ENCODE assay signal across 16 cellular contexts in the genomic region with DNA sequence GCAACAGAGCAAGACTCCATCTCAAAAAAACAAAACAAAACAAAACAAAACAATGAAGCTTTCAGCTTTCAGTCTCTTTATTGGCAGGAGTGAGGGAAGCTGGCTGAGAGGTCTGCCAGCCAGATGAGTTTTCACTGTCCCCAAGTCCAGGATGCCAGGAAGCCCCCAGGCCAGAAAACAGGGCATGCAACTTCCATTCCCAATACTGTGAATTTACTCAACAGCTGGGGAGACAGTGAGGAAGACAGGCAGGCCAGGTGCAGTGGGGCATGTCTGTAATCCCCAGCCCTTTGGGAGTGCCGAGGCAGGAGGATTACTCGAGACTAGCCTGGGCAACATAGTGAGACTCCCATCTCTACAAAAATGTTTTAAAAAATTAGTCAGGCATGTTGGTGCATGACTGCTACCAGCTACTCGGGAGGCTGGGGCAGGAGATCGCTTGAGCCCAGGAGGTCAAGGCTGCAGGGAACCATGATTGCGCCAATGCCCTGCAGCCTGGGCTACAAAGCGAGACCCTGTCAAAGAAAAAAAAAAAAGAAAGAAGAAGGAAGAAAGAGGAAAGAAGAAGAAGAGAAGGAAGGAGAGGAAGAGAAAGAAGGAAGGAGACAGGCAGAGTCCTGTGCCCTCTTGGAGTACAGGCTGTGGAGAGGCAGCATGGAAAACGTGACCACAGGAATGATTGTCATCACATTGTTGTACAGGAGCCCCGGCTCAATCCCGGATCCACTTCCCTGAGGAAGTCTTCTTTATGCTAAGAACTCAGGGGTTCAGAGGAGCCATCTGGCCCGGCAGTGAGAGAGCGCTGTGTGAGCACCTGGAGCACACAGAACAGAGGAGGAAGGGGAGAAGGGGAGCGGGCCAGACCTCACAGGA. TPM values are rescaled to one million over a fixed set of nuclear protein-coding genes. Genes with fewer than 3 reads are reported as not detected.
DNase-seq lines count a peak whose midpoint lies in the region; ATAC-seq, FAIRE-seq and TF ChIP-seq lines count a peak whose summit lies in the region.
"Had no signal": no experiment of that assay in that cellular context is flagged by ENCODE, and none has a peak within 500 bp of the region (broad histone marks: within the 10 kb centered on the region; RNA-seq: fewer than 3 reads in every experiment).

No MANE protein-coding gene starts in this region.

- no peak for FAIRE-seq in HepG2 (lab: Jason Lieb, UNC)

- H3K27me3 ChIP-seq in HepG2 (ENCODE audit: control insufficient read depth in 1 of 2, insufficient read depth in 2 of 2, low read length in 2 of 2) (peaks cover 2 to 9% of the 10 kb centered on the region in 2 experiments; a peak in 3 of 5 replicates), right lobe of liver (no peaks in the 10 kb centered on the region)

- no peaks in the 10 kb centered on the region for H3K79me2 ChIP-seq in HepG2 (ENCODE audit: insufficient read depth, low read length)

- in situ Hi-C loops in HepG2 (cut with HindIII; ENCODE audit: extremely low pct_ligation_motif_present, low pct_unique_long_range_greater_than_20kb): loop anchor here (5.0 kb wide), 1 partner anchor 220 kb away; no protein-coding TSS in a partner anchor

- TF ChIP-seq EP300 in HepG2 (IDR thresholded peaks at IDR 0.05; ENCODE audit: low read depth in 2 of 2, low read length in 2 of 2) (no peak), HepG2 (CRISPR knock-in tag; IDR thresholded peaks at IDR 0.05; ENCODE audit: borderline replicate concordance) (no peak)

- DNase-seq in HepG2 (ENCODE audit: low spot score) (no peak), right lobe of liver (no peak), amniotic epithelial cell (ENCODE audit: low read depth) (peak; percentile 12), 8988T (no peak)
- DNase-seq: activated CD4-positive, CD25-positive, alpha-beta regulatory T cell treated with anti-CD3 and anti-CD28 coated beads, Interleukin-2, amount 50 U/mL, for 72 hours; activated naive CD8-positive, alpha-beta T cell treated with anti-CD3 and anti-CD28 coated beads, Interleukin-2, amount 10 ng/mL, durations not matched to agents 7 days and 5 days; DMS153; left ventricle myocardium superior; NCI-H2171 had no signal

- no peak overlapping the region for H3K27ac ChIP-seq in HepG2 (ENCODE audit: extremely low read length, insufficient read depth, low read length)
- no peak overlapping the region for H3K27ac ChIP-seq in right lobe of liver
- H3K27ac ChIP-seq in mesodermal cell (ENCODE audit: low read depth, low read length, severe bottlenecking): peak overlapping the region; percentile 52
- H3K27ac ChIP-seq: neutrophil had no signal

- H3K9ac ChIP-seq in HepG2 (ENCODE audit: insufficient read depth, low read depth, low read length): peak overlapping the region; percentile 3; the same call in 1 of the 2 replicates

- no TSS peak for BruUV-seq in HepG2 (replicated peaks; lab: Mats Ljungman, UMichigan)

- intact Hi-C loops in HepG2 (cut with micrococcal nuclease; ENCODE audit: unreplicated experiment): loop anchor here (2.0 to 5.0 kb wide), 2 partner anchors 70 to 223 kb away; no protein-coding TSS in a partner anchor
- intact Hi-C loops in right lobe of liver (cut with DNase I): no loop called here

- H3K36me3 ChIP-seq in HepG2 (replicated peaks in 1 of 2; ENCODE audit: control insufficient read depth in 1 of 2, insufficient read depth in 2 of 2, low read length in 2 of 2) (no peaks in the 10 kb centered on the region), right lobe of liver (no peaks in the 10 kb centered on the region), mesodermal cell (ENCODE audit: control insufficient read depth, insufficient read depth, low read length) (no peaks in the 10 kb centered on the region)
- H3K36me3 ChIP-seq: neutrophil had no signal

- H3K4me1 ChIP-seq in HepG2 (ENCODE audit: insufficient read depth, low read length) (peaks cover 14% of the 10 kb centered on the region), right lobe of liver (no peaks in the 10 kb centered on the region), mesodermal cell (ENCODE audit: control insufficient read depth, insufficient read depth, low read length, poor library complexity, severe bottlenecking) (peaks cover 9% of the 10 kb centered on the region)

- H4K20me1 ChIP-seq in HepG2 (ENCODE audit: insufficient read depth, low read length): no peaks in the 10 kb centered on the region

- WGBS in HepG2 (ENCODE audit: low lambda C conversion rate): 31% methylated on average over 10 of the region's 12 CpGs
- 60% methylated on average over 9 of the region's 12 CpGs for WGBS in right lobe of liver (ENCODE audit: insufficient coverage, low coverage, low lambda C conversion rate, missing lambda C conversion rate)
- WGBS in mesodermal cell (ENCODE audit: insufficient coverage in 2 of 2), 2 experiments: 80 to 85% methylated on average over 9 to 12 of the region's 12 CpGs

- TF ChIP-seq POLR2A in HepG2 (IDR thresholded peaks at IDR 0.05; ENCODE audit: insufficient read depth in 1 of 2, low read depth in 2 of 2, low read length in 2 of 2) (no peak), right lobe of liver (IDR thresholded peaks at IDR 0.05) (no peak)

- peak overlapping the region; percentile 60 for H3K4me2 ChIP-seq in HepG2 (ENCODE audit: low read depth, low read length)

- CTCF ChIA-PET in HepG2 (lab: Yijun Ruan, JAX; ENCODE audit: low intra/inter-chr PET ratio, low total read pairs): interaction anchor here (0.8 to 1.5 kb wide), 2 partner anchors 31 to 222 kb away, joined by 6 to 8 read pairs; no protein-coding TSS in a partner anchor

- 0 out of 2 replicates have a peak, but pooled peaks have one; percentile 8 for TF ChIP-seq CTCF in HepG2 (CRISPR knock-in tag; IDR thresholded peaks at IDR 0.05)
- no peak for TF ChIP-seq CTCF in right lobe of liver (IDR thresholded peaks at IDR 0.05)

- H3K9me3 ChIP-seq in HepG2 (ENCODE audit: low read length) (no peaks in the 10 kb centered on the region), right lobe of liver (no peaks in the 10 kb centered on the region), mesodermal cell (ENCODE audit: control insufficient read depth, low read length) (no peaks in the 10 kb centered on the region)
- H3K9me3 ChIP-seq: neutrophil had no signal

- no peak overlapping the region for H2AFZ ChIP-seq in HepG2 (ENCODE audit: low read length)

- POLR2A ChIA-PET in HepG2 (lab: Yijun Ruan, JAX): no interaction called here

- ATAC-seq in HepG2 (peak; percentile 59), right lobe of liver (no peak), GM21529 (IDR thresholded peaks at IDR 0.05; ENCODE audit: unreplicated experiment) (no peak), GM18867 (IDR thresholded peaks at IDR 0.05; ENCODE audit: unreplicated experiment) (no peak), GM21825 (IDR thresholded peaks at IDR 0.05; ENCODE audit: unreplicated experiment) (no peak)

- H3K4me3 ChIP-seq in HepG2 (replicated peaks in 1 of 3; ENCODE audit: insufficient read depth in 1 of 3, low read depth in 2 of 3, low read length in 3 of 3) (peak overlapping the region in 2 of 3 experiments; percentile 11 to 23; a peak in 3 of 6 replicates), right lobe of liver (no peak overlapping the region), mesodermal cell (ENCODE audit: extremely low read depth, insufficient read depth, low read length, poor library complexity, severe bottlenecking) (no peak overlapping the region)

- no peak for TF ChIP-seq RAD21 in HepG2 (CRISPR knock-in tag; IDR thresholded peaks at IDR 0.05)

TF ChIP-seq in HepG2, 621 proteins besides CTCF, POLR2A, EP300 and RAD21 (continues in another document):
- TF ChIP-seq FOXC1 (CRISPR knock-in tag; IDR thresholded peaks at IDR 0.05; ENCODE audit: borderline replicate concordance) (no peak), GPN1 (CRISPR knock-in tag; IDR thresholded peaks at IDR 0.05; ENCODE audit: borderline replicate concordance) (no peak)
- TF ChIP-seq, protein P1, sequence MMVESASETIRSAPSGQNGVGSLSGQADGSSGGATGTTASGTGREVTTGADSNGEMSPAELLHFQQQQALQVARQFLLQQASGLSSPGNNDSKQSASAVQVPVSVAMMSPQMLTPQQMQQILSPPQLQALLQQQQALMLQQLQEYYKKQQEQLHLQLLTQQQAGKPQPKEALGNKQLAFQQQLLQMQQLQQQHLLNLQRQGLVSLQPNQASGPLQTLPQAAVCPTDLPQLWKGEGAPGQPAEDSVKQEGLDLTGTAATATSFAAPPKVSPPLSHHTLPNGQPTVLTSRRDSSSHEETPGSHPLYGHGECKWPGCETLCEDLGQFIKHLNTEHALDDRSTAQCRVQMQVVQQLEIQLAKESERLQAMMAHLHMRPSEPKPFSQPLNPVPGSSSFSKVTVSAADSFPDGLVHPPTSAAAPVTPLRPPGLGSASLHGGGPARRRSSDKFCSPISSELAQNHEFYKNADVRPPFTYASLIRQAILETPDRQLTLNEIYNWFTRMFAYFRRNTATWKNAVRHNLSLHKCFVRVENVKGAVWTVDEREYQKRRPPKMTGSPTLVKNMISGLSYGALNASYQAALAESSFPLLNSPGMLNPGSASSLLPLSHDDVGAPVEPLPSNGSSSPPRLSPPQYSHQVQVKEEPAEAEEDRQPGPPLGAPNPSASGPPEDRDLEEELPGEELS (CRISPR knock-in tag; IDR thresholded peaks at IDR 0.05): no peak

RNA-seq across cellular contexts. Expression of a gene that starts 29.2 kb away (rescaled TPM):
- total RNA-seq in HepG2 (2016; rRNA removed; fragmentation: Illumina TruSeq; extraction: Trizol) (not detected in 2 replicates), right lobe of liver (1 to 10 TPM in 2 of 6 experiments, under 1 TPM in 4; 0.30 to 1.6 (median 0.57) TPM)
- total RNA-seq in HepG2 (2016; cell fraction: cytosol; rRNA removed; fragmentation: Illumina TruSeq; extraction: Trizol; ENCODE audit: low read depth): not detected in 2 replicates
- total RNA-seq in HepG2 (2016; cell fraction: insoluble cytoplasmic fraction; rRNA removed; fragmentation: Illumina TruSeq; extraction: Trizol): not detected in 2 replicates
- total RNA-seq in HepG2 (2016; cell fraction: membrane; rRNA removed; fragmentation: Illumina TruSeq; extraction: Trizol): not detected in 2 replicates
- not detected in 2 replicates for total RNA-seq in HepG2 (2016; cell fraction: nucleus; rRNA removed; fragmentation: Illumina TruSeq; extraction: Trizol)
- not detected in 2 replicates for polyA plus RNA-seq in HepG2 (2011; rRNA removed)
- not detected in 2 replicates for polyA plus RNA-seq in HepG2 (2011; cell fraction: cytosol; rRNA removed)
- not detected in 2 replicates for polyA plus RNA-seq in HepG2 (2011; cell fraction: nucleus; rRNA removed)
- polyA plus RNA-seq in HepG2 (2012): not detected in 2 replicates
- not detected in 2 replicates for polyA plus RNA-seq in HepG2 (2016; cell fraction: cytosol; fragmentation: Illumina TruSeq; extraction: Trizol; ENCODE audit: low read depth)
- polyA plus RNA-seq in HepG2 (2016; cell fraction: insoluble cytoplasmic fraction; fragmentation: Illumina TruSeq; extraction: Trizol; ENCODE audit: low read depth): not detected in 2 replicates
- polyA plus RNA-seq in HepG2 (2016; cell fraction: membrane; fragmentation: Illumina TruSeq; extraction: Trizol; ENCODE audit: low read depth): not detected in 2 replicates
- polyA plus RNA-seq in HepG2 (2016; cell fraction: nucleus; fragmentation: Illumina TruSeq; extraction: Trizol; ENCODE audit: insufficient read depth, low read depth): not detected in 2 replicates
- polyA minus RNA-seq in HepG2 (2011; rRNA and poly(A)+ RNA removed; ENCODE audit: low replicate concordance): not detected in 2 replicates
- not detected in 2 replicates for polyA minus RNA-seq in HepG2 (2011; cell fraction: cytosol; rRNA and poly(A)+ RNA removed)
- not detected in 2 replicates for polyA minus RNA-seq in HepG2 (2011; cell fraction: nucleus; rRNA and poly(A)+ RNA removed)
- not detected for polyA plus RNA-seq in mesodermal cell (2013, experiment 1 of 2)
- not detected for polyA plus RNA-seq in mesodermal cell (2013, experiment 2 of 2)
- total RNA-seq: HT-29, OCI-LY7 had no signal

Comparison
In these comparisons a context has a peak if more than half of its experiments do, and no peak if none do; other contexts are left out.
1. H3K4me3 ChIP-seq: peak in HepG2 (2 of 3); none in right lobe of liver (0 of 3) and mesodermal cell (single experiment).